1 cellular context compared by ENCODE assay signal in the genomic region with DNA sequence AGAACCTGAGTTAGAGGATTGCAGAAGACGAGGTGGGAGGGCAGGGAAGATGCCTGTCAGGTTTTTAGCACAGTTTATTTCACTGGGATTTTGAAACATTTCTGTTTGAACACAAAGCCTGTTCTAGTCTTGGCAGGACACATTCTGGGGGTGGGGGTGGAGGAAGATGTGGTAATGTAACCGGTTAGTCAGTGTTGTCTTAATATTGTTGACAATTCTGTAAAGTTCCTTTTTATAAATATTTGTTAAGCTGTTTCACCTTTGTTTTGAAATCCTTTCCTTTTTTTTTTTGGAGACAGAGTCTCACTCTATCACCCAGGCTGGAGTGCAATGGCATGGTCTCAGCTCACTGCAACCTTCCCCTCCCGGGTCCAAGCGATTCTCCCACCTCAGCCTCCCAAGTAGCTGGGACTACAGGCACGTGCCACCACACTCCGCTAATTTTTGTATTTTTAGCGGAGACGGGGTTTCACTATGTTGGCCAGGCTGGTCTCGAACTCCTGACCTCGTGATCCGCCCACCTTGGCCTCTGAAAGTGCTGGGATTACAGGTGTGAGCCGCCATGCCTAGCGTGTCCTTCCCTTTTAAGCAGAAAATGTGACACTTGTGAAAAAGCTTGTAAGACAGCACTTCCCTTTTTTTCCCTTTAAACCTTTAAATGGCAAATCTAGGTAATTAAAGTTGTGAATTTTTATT.
TF ChIP-seq lines count a peak whose summit lies in the region.

No MANE protein-coding gene starts in this region.

TF ChIP-seq in HepG2, 621 proteins besides CTCF, POLR2A, EP300 and RAD21 (continued from another document and continues in another):
- TF ChIP-seq, protein P1, sequence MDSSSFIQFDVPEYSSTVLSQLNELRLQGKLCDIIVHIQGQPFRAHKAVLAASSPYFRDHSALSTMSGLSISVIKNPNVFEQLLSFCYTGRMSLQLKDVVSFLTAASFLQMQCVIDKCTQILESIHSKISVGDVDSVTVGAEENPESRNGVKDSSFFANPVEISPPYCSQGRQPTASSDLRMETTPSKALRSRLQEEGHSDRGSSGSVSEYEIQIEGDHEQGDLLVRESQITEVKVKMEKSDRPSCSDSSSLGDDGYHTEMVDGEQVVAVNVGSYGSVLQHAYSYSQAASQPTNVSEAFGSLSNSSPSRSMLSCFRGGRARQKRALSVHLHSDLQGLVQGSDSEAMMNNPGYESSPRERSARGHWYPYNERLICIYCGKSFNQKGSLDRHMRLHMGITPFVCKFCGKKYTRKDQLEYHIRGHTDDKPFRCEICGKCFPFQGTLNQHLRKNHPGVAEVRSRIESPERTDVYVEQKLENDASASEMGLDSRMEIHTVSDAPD (CRISPR knock-in tag; IDR thresholded peaks at IDR 0.05) = no peak
- TF ChIP-seq HMG20A (CRISPR knock-in tag; IDR thresholded peaks at IDR 0.05; ENCODE audit: borderline replicate concordance) = peak; percentile 55; the same call in 1 of the 2 replicates
- peak; percentile 47; the same call in 1 of the 2 replicates for TF ChIP-seq CREM (IDR thresholded peaks at IDR 0.05)
- no peak for TF ChIP-seq CREM (CRISPR knock-in tag; IDR thresholded peaks at IDR 0.05)
- TF ChIP-seq FOXA1 (IDR thresholded peaks at IDR 0.05) = peak; percentile 65; the same call in 1 of the 2 replicates
- no peak; the same call in 1 of the 2 replicates for TF ChIP-seq FOXA1 (CRISPR knock-in tag; IDR thresholded peaks at IDR 0.05)
- no peak for TF ChIP-seq SETDB1 (CRISPR knock-in tag; IDR thresholded peaks at IDR 0.05; ENCODE audit: borderline replicate concordance)
- peak; percentile 52; the same call in 1 of the 2 replicates for TF ChIP-seq FOXJ3 (CRISPR knock-in tag; IDR thresholded peaks at IDR 0.05; ENCODE audit: borderline replicate concordance)
- TF ChIP-seq, protein P2, sequence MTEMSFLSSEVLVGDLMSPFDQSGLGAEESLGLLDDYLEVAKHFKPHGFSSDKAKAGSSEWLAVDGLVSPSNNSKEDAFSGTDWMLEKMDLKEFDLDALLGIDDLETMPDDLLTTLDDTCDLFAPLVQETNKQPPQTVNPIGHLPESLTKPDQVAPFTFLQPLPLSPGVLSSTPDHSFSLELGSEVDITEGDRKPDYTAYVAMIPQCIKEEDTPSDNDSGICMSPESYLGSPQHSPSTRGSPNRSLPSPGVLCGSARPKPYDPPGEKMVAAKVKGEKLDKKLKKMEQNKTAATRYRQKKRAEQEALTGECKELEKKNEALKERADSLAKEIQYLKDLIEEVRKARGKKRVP (CRISPR knock-in tag; IDR thresholded peaks at IDR 0.05) = peak in 1 of 2 experiments; percentile 69; a peak in 2 of 4 replicates
- TF ChIP-seq, protein P3, sequence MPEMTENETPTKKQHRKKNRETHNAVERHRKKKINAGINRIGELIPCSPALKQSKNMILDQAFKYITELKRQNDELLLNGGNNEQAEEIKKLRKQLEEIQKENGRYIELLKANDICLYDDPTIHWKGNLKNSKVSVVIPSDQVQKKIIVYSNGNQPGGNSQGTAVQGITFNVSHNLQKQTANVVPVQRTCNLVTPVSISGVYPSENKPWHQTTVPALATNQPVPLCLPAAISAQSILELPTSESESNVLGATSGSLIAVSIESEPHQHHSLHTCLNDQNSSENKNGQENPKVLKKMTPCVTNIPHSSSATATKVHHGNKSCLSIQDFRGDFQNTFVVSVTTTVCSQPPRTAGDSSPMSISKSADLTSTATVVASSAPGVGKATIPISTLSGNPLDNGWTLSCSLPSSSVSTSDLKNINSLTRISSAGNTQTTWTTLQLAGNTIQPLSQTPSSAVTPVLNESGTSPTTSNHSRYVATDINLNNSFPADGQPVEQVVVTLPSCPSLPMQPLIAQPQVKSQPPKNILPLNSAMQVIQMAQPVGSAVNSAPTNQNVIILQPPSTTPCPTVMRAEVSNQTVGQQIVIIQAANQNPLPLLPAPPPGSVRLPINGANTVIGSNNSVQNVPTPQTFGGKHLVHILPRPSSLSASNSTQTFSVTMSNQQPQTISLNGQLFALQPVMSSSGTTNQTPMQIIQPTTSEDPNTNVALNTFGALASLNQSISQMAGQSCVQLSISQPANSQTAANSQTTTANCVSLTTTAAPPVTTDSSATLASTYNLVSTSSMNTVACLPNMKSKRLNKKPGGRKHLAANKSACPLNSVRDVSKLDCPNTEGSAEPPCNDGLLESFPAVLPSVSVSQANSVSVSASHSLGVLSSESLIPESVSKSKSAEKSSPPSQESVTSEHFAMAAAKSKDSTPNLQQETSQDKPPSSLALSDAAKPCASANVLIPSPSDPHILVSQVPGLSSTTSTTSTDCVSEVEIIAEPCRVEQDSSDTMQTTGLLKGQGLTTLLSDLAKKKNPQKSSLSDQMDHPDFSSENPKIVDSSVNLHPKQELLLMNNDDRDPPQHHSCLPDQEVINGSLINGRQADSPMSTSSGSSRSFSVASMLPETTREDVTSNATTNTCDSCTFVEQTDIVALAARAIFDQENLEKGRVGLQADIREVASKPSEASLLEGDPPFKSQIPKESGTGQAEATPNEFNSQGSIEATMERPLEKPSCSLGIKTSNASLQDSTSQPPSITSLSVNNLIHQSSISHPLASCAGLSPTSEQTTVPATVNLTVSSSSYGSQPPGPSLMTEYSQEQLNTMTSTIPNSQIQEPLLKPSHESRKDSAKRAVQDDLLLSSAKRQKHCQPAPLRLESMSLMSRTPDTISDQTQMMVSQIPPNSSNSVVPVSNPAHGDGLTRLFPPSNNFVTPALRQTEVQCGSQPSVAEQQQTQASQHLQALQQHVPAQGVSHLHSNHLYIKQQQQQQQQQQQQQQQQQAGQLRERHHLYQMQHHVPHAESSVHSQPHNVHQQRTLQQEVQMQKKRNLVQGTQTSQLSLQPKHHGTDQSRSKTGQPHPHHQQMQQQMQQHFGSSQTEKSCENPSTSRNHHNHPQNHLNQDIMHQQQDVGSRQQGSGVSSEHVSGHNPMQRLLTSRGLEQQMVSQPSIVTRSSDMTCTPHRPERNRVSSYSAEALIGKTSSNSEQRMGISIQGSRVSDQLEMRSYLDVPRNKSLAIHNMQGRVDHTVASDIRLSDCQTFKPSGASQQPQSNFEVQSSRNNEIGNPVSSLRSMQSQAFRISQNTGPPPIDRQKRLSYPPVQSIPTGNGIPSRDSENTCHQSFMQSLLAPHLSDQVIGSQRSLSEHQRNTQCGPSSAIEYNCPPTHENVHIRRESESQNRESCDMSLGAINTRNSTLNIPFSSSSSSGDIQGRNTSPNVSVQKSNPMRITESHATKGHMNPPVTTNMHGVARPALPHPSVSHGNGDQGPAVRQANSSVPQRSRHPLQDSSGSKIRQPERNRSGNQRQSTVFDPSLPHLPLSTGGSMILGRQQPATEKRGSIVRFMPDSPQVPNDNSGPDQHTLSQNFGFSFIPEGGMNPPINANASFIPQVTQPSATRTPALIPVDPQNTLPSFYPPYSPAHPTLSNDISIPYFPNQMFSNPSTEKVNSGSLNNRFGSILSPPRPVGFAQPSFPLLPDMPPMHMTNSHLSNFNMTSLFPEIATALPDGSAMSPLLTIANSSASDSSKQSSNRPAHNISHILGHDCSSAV (CRISPR knock-in tag; IDR thresholded peaks at IDR 0.05; ENCODE audit: borderline replicate concordance) = no peak
- TF ChIP-seq MAZ (IDR thresholded peaks at IDR 0.05; ENCODE audit: borderline replicate concordance, low read depth, low read length) = peak; percentile 95
- TF ChIP-seq MAZ (CRISPR knock-in tag; IDR thresholded peaks at IDR 0.05; ENCODE audit: low read depth) = no peak
- TF ChIP-seq ZNF678 (CRISPR knock-in tag; IDR thresholded peaks at IDR 0.05) = no peak
- TF ChIP-seq NFE2 (CRISPR knock-in tag; IDR thresholded peaks at IDR 0.05) = no peak
- TF ChIP-seq, protein P4, sequence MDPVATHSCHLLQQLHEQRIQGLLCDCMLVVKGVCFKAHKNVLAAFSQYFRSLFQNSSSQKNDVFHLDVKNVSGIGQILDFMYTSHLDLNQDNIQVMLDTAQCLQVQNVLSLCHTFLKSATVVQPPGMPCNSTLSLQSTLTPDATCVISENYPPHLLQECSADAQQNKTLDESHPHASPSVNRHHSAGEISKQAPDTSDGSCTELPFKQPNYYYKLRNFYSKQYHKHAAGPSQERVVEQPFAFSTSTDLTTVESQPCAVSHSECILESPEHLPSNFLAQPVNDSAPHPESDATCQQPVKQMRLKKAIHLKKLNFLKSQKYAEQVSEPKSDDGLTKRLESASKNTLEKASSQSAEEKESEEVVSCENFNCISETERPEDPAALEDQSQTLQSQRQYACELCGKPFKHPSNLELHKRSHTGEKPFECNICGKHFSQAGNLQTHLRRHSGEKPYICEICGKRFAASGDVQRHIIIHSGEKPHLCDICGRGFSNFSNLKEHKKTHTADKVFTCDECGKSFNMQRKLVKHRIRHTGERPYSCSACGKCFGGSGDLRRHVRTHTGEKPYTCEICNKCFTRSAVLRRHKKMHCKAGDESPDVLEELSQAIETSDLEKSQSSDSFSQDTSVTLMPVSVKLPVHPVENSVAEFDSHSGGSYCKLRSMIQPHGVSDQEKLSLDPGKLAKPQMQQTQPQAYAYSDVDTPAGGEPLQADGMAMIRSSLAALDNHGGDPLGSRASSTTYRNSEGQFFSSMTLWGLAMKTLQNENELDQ (CRISPR knock-in tag; IDR thresholded peaks at IDR 0.05; ENCODE audit: borderline replicate concordance) = no peak
- TF ChIP-seq, protein P5, sequence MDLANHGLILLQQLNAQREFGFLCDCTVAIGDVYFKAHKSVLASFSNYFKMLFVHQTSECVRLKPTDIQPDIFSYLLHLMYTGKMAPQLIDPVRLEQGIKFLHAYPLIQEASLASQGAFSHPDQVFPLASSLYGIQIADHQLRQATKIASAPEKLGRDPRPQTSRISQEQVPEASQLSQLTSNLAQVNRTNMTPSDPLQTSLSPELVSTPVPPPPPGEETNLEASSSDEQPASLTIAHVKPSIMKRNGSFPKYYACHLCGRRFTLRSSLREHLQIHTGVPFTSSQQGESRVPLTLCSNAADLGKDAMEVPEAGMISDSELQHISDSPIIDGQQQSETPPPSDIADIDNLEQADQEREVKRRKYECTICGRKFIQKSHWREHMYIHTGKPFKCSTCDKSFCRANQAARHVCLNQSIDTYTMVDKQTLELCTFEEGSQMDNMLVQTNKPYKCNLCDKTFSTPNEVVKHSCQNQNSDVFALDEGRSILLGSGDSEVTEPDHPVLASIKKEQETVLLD (CRISPR knock-in tag; IDR thresholded peaks at IDR 0.05; ENCODE audit: low read depth) = no peak
- TF ChIP-seq, protein P6, sequence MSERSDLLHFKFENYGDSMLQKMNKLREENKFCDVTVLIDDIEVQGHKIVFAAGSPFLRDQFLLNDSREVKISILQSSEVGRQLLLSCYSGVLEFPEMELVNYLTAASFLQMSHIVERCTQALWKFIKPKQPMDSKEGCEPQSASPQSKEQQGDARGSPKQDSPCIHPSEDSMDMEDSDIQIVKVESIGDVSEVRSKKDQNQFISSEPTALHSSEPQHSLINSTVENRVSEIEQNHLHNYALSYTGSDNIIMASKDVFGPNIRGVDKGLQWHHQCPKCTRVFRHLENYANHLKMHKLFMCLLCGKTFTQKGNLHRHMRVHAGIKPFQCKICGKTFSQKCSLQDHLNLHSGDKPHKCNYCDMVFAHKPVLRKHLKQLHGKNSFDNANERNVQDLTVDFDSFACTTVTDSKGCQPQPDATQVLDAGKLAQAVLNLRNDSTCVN (CRISPR knock-in tag; IDR thresholded peaks at IDR 0.05; ENCODE audit: borderline replicate concordance) = no peak
- TF ChIP-seq, protein P7, sequence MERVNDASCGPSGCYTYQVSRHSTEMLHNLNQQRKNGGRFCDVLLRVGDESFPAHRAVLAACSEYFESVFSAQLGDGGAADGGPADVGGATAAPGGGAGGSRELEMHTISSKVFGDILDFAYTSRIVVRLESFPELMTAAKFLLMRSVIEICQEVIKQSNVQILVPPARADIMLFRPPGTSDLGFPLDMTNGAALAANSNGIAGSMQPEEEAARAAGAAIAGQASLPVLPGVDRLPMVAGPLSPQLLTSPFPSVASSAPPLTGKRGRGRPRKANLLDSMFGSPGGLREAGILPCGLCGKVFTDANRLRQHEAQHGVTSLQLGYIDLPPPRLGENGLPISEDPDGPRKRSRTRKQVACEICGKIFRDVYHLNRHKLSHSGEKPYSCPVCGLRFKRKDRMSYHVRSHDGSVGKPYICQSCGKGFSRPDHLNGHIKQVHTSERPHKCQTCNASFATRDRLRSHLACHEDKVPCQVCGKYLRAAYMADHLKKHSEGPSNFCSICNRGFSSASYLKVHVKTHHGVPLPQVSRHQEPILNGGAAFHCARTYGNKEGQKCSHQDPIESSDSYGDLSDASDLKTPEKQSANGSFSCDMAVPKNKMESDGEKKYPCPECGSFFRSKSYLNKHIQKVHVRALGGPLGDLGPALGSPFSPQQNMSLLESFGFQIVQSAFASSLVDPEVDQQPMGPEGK (CRISPR knock-in tag; IDR thresholded peaks at IDR 0.05) = peak; percentile 21; the same call in 1 of the 2 replicates
- TF ChIP-seq, protein P8, sequence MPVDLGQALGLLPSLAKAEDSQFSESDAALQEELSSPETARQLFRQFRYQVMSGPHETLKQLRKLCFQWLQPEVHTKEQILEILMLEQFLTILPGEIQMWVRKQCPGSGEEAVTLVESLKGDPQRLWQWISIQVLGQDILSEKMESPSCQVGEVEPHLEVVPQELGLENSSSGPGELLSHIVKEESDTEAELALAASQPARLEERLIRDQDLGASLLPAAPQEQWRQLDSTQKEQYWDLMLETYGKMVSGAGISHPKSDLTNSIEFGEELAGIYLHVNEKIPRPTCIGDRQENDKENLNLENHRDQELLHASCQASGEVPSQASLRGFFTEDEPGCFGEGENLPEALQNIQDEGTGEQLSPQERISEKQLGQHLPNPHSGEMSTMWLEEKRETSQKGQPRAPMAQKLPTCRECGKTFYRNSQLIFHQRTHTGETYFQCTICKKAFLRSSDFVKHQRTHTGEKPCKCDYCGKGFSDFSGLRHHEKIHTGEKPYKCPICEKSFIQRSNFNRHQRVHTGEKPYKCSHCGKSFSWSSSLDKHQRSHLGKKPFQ (CRISPR knock-in tag; IDR thresholded peaks at IDR 0.05; ENCODE audit: insufficient replicate concordance) = peak; percentile 62
- TF ChIP-seq, protein P9, sequence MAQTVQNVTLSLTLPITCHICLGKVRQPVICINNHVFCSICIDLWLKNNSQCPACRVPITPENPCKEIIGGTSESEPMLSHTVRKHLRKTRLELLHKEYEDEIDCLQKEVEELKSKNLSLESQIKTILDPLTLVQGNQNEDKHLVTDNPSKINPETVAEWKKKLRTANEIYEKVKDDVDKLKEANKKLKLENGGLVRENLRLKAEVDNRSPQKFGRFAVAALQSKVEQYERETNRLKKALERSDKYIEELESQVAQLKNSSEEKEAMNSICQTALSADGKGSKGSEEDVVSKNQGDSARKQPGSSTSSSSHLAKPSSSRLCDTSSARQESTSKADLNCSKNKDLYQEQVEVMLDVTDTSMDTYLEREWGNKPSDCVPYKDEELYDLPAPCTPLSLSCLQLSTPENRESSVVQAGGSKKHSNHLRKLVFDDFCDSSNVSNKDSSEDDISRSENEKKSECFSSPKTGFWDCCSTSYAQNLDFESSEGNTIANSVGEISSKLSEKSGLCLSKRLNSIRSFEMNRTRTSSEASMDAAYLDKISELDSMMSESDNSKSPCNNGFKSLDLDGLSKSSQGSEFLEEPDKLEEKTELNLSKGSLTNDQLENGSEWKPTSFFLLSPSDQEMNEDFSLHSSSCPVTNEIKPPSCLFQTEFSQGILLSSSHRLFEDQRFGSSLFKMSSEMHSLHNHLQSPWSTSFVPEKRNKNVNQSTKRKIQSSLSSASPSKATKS (CRISPR knock-in tag; IDR thresholded peaks at IDR 0.05) = no peak
- 0 out of 2 replicates have a peak, but pooled peaks have one; percentile 44 for TF ChIP-seq KLF6 (CRISPR knock-in tag; IDR thresholded peaks at IDR 0.05)
- TF ChIP-seq ELF4 (CRISPR knock-in tag; IDR thresholded peaks at IDR 0.05; ENCODE audit: borderline replicate concordance) = no peak
- TF ChIP-seq PHB2 (IDR thresholded peaks at IDR 0.05; ENCODE audit: partially characterized antibody) = no peak
- TF ChIP-seq NR2F1 (CRISPR knock-in tag; IDR thresholded peaks at IDR 0.05) = no peak
- TF ChIP-seq ZNF761 (CRISPR knock-in tag; conservative IDR thresholded peaks at IDR 0.05) = no peak
- 0 out of 2 replicates have a peak, but pooled peaks have one; percentile 31 for TF ChIP-seq ZNF350 (CRISPR knock-in tag; IDR thresholded peaks at IDR 0.05; ENCODE audit: borderline replicate concordance, low read depth)
- 0 out of 2 replicates have a peak, but pooled peaks have one; percentile 24 for TF ChIP-seq HDAC1 (CRISPR knock-in tag; IDR thresholded peaks at IDR 0.05)
- TF ChIP-seq NFIC (IDR thresholded peaks at IDR 0.05; ENCODE audit: low read length) = peak; percentile 66; the same call in 1 of the 2 replicates
- no peak for TF ChIP-seq ZNF180 (CRISPR knock-in tag; IDR thresholded peaks at IDR 0.05; ENCODE audit: borderline replicate concordance, low read depth)
